8 cellular contexts compared by ENCODE assay signal in genomic region chrX:106898462-106898861, GRCh38. TPM values are rescaled to one million over a fixed set of nuclear protein-coding genes. Genes with fewer than 3 reads are reported as not detected.
DNase-seq lines count a peak whose midpoint lies in the region; ATAC-seq, FAIRE-seq and TF ChIP-seq lines count a peak whose summit lies in the region.

No MANE protein-coding gene starts in this region.

- H3K9me3 ChIP-seq in astrocyte (ENCODE audit: insufficient read depth, low read depth, low read length): no peaks in the 10 kb centered on the region
- H3K9me3 ChIP-seq in HepG2 (ENCODE audit: low read length): no peaks in the 10 kb centered on the region
- no peaks in the 10 kb centered on the region for H3K9me3 ChIP-seq in stomach

- ATAC-seq in HG02610 (IDR thresholded peaks at IDR 0.05; ENCODE audit: unreplicated experiment): peak; percentile 60
- ATAC-seq in HepG2: peak; percentile 63

- H2AFZ ChIP-seq in astrocyte (ENCODE audit: low read depth, low read length) (no peak overlapping the region), HepG2 (ENCODE audit: low read length) (no peak overlapping the region)

- peak; percentile 26 for TF ChIP-seq CTCF in GM10248 (IDR thresholded peaks at IDR 0.05; ENCODE audit: control extremely low read depth, extremely low read depth, low read depth, missing control alignments)
- TF ChIP-seq CTCF in astrocyte (IDR thresholded peaks at IDR 0.05; ENCODE audit: insufficient read depth, low read depth, low read length): peak; percentile 28
- peak; percentile 73 for TF ChIP-seq CTCF in HepG2 (CRISPR knock-in tag; IDR thresholded peaks at IDR 0.05)
- peak in 3 of 7 experiments; percentile 11 to 45 (median 23) for TF ChIP-seq CTCF in stomach (IDR thresholded peaks at IDR 0.05)

- TF ChIP-seq RAD21 in HepG2 (CRISPR knock-in tag; IDR thresholded peaks at IDR 0.05): peak; percentile 63; the same call in 1 of the 2 replicates

- H3K36me3 Mint-ChIP-seq in astrocyte (ENCODE audit: low read depth, unreplicated experiment): no peaks in the 10 kb centered on the region

- H3K27me3 ChIP-seq in astrocyte (ENCODE audit: insufficient read depth, low read length) (no peaks in the 10 kb centered on the region), HepG2 (ENCODE audit: control insufficient read depth in 1 of 2, insufficient read depth in 2 of 2, low read length in 2 of 2) (no peaks in the 10 kb centered on the region), stomach (peaks cover 0 to 20% (median 0%) of the 10 kb centered on the region in 3 donors)

- POLR2A ChIA-PET in GM10248 (lab: Yijun Ruan, JAX): no interaction called here
- POLR2A ChIA-PET in HepG2 (lab: Yijun Ruan, JAX): interaction anchor here (0.8 to 1.7 kb wide), 2 partner anchors 35 to 61 kb away, joined by 4 to 7 read pairs; no protein-coding TSS in a partner anchor

- peaks cover 3% of the 10 kb centered on the region for H3K27me3 Mint-ChIP-seq in astrocyte (ENCODE audit: low read depth, unreplicated experiment)

- peak; percentile 27 for DNase-seq in AG08396 (ENCODE audit: low spot score)
- DNase-seq in GM10248 (ENCODE audit: extremely low spot score): peak; percentile 43
- DNase-seq in NCI-H1694 (lab: John Stamatoyannopoulos, UW): peak; percentile 1
- DNase-seq in astrocyte (ENCODE audit: low read depth): peak; percentile 23
- peak; percentile 80 for DNase-seq in HepG2 (ENCODE audit: low spot score)
- no peak for DNase-seq in stomach
- DNase-seq in C1 segment of cervical spinal cord (lab: John Stamatoyannopoulos, UW): no peak

- no peaks in the 10 kb centered on the region for H3K9me3 Mint-ChIP-seq in astrocyte (ENCODE audit: unreplicated experiment)

- H3K4me2 ChIP-seq in astrocyte (ENCODE audit: low read length) (no peak overlapping the region), HepG2 (ENCODE audit: low read depth, low read length) (peak overlapping the region; percentile 32; the same call in 1 of the 2 replicates)

- peak; percentile 93 for FAIRE-seq in astrocyte (lab: Jason Lieb, UNC)
- FAIRE-seq in HepG2 (lab: Jason Lieb, UNC): peak; percentile 96

- no peak for TF ChIP-seq POLR2A in HepG2 (IDR thresholded peaks at IDR 0.05; ENCODE audit: insufficient read depth in 1 of 2, low read depth in 2 of 2, low read length in 2 of 2)
- TF ChIP-seq POLR2A in stomach (IDR thresholded peaks at IDR 0.05): no peak

- H4K20me1 ChIP-seq in astrocyte (ENCODE audit: insufficient read depth, low read length) (no peaks in the 10 kb centered on the region), HepG2 (ENCODE audit: insufficient read depth, low read length) (no peaks in the 10 kb centered on the region)

- CTCF ChIA-PET in GM10248 (lab: Yijun Ruan, JAX): interaction anchor here (0.9 to 1.4 kb wide), 8 partner anchors 10 to 879 kb away, joined by 3 to 5 read pairs (median 3); partner anchors contain the start of gene NCBP2L
- CTCF ChIA-PET in HepG2 (lab: Yijun Ruan, JAX; ENCODE audit: low intra/inter-chr PET ratio, low total read pairs): interaction anchor here (0.7 to 2.4 kb wide), 4 partner anchors 34 to 61 kb away, joined by 3 to 15 read pairs (median 6); no protein-coding TSS in a partner anchor

- H3K27ac Mint-ChIP-seq in astrocyte (ENCODE audit: unreplicated experiment): no peak overlapping the region

- H3K79me2 ChIP-seq in astrocyte (ENCODE audit: insufficient read depth, low read length) (no peaks in the 10 kb centered on the region), HepG2 (ENCODE audit: insufficient read depth, low read length) (no peaks in the 10 kb centered on the region)

- intact Hi-C loops in HepG2 (cut with micrococcal nuclease; ENCODE audit: unreplicated experiment) (loop anchor here (1.0 kb wide), 2 partner anchors 35 to 62 kb away; no protein-coding TSS in a partner anchor), stomach (cut with DNase I; ENCODE audit: low total_unique reads) (no loop called here)

- H3K4me3 Mint-ChIP-seq in astrocyte (ENCODE audit: unreplicated experiment): no peak overlapping the region

- H3K4me1 Mint-ChIP-seq in astrocyte (ENCODE audit: low read depth, unreplicated experiment): peaks cover 10% of the 10 kb centered on the region

- BruUV-seq in HepG2 (replicated peaks; lab: Mats Ljungman, UMichigan): no TSS peak

- in situ Hi-C loops in HepG2 (cut with HindIII; ENCODE audit: extremely low pct_ligation_motif_present, low pct_unique_long_range_greater_than_20kb): no loop called here

- H3K9ac ChIP-seq in astrocyte (ENCODE audit: low read length) (no peak overlapping the region), HepG2 (ENCODE audit: insufficient read depth, low read depth, low read length) (no peak overlapping the region)

- 8% methylated on average over 1 of the region's 1 CpG for WGBS in HepG2 (ENCODE audit: low lambda C conversion rate)
- WGBS in stomach, 5 donors: 3 to 47% (median 16%) methylated on average over 1 of the region's 1 CpG

- H3K36me3 ChIP-seq in astrocyte (ENCODE audit: insufficient read depth, low read length) (no peaks in the 10 kb centered on the region), HepG2 (replicated peaks in 1 of 2; ENCODE audit: control insufficient read depth in 1 of 2, insufficient read depth in 2 of 2, low read length in 2 of 2) (no peaks in the 10 kb centered on the region), stomach (no peaks in the 10 kb centered on the region)

- no peak overlapping the region for H3K4me3 ChIP-seq in astrocyte (ENCODE audit: insufficient read depth, low read depth, low read length)
- H3K4me3 ChIP-seq in HepG2 (replicated peaks in 1 of 3; ENCODE audit: insufficient read depth in 1 of 3, low read depth in 2 of 3, low read length in 3 of 3): no peak overlapping the region
- no peak overlapping the region for H3K4me3 ChIP-seq in stomach

- peaks cover 5% of the 10 kb centered on the region for H3K4me1 ChIP-seq in astrocyte (ENCODE audit: insufficient read depth, low read length)
- H3K4me1 ChIP-seq in HepG2 (ENCODE audit: insufficient read depth, low read length): peaks cover 70% of the 10 kb centered on the region
- peaks cover 0 to 11% (median 4%) of the 10 kb centered on the region in 4 donors for H3K4me1 ChIP-seq in stomach

- TF ChIP-seq EP300 in HepG2 (IDR thresholded peaks at IDR 0.05; ENCODE audit: low read depth in 2 of 2, low read length in 2 of 2): no peak
- no peak for TF ChIP-seq EP300 in HepG2 (CRISPR knock-in tag; IDR thresholded peaks at IDR 0.05; ENCODE audit: borderline replicate concordance)
- TF ChIP-seq EP300 in stomach (IDR thresholded peaks at IDR 0.05): no peak

- H3K27ac ChIP-seq in astrocyte (ENCODE audit: low read depth, low read length): no peak overlapping the region
- H3K27ac ChIP-seq in HepG2 (ENCODE audit: extremely low read length, insufficient read depth, low read length): no peak overlapping the region
- no peak overlapping the region for H3K27ac ChIP-seq in stomach

RNA-seq across cellular contexts. Expression of gene RIPPLY1, which starts 4.7 kb away (rescaled TPM):
- total RNA-seq in astrocyte: not detected in 2 replicates
- 0.49 and 0.86 TPM in 2 replicates for total RNA-seq in HepG2 (2016; rRNA removed; fragmentation: Illumina TruSeq; extraction: Trizol)
- 0.26 TPM in 1 of 2 replicates, not detected in the other for total RNA-seq in HepG2 (2016; cell fraction: cytosol; rRNA removed; fragmentation: Illumina TruSeq; extraction: Trizol; ENCODE audit: low read depth)
- total RNA-seq in HepG2 (2016; cell fraction: insoluble cytoplasmic fraction; rRNA removed; fragmentation: Illumina TruSeq; extraction: Trizol): 0.39 and 0.43 TPM in 2 replicates
- 0.40 and 0.72 TPM in 2 replicates for total RNA-seq in HepG2 (2016; cell fraction: membrane; rRNA removed; fragmentation: Illumina TruSeq; extraction: Trizol)
- 0.87 TPM in 1 of 2 replicates, not detected in the other for total RNA-seq in HepG2 (2016; cell fraction: nucleus; rRNA removed; fragmentation: Illumina TruSeq; extraction: Trizol)
- polyA plus RNA-seq in HepG2 (2011; rRNA removed): 0.33 and 0.41 TPM in 2 replicates
- polyA plus RNA-seq in HepG2 (2011; cell fraction: cytosol; rRNA removed): 0.21 and 0.54 TPM in 2 replicates
- polyA plus RNA-seq in HepG2 (2011; cell fraction: nucleus; rRNA removed): 0.19 TPM in 1 of 2 replicates, not detected in the other
- polyA plus RNA-seq in HepG2 (2012): 0.25 and 0.40 TPM in 2 replicates
- 0.27 and 0.34 TPM in 2 replicates for polyA plus RNA-seq in HepG2 (2016; cell fraction: cytosol; fragmentation: Illumina TruSeq; extraction: Trizol; ENCODE audit: low read depth)
- 0.35 and 0.63 TPM in 2 replicates for polyA plus RNA-seq in HepG2 (2016; cell fraction: insoluble cytoplasmic fraction; fragmentation: Illumina TruSeq; extraction: Trizol; ENCODE audit: low read depth)
- polyA plus RNA-seq in HepG2 (2016; cell fraction: membrane; fragmentation: Illumina TruSeq; extraction: Trizol; ENCODE audit: low read depth): 0.42 and 0.45 TPM in 2 replicates
- polyA plus RNA-seq in HepG2 (2016; cell fraction: nucleus; fragmentation: Illumina TruSeq; extraction: Trizol; ENCODE audit: insufficient read depth, low read depth): 0.49 TPM in 1 of 2 replicates, not detected in the other
- polyA minus RNA-seq in HepG2 (2011; rRNA and poly(A)+ RNA removed; ENCODE audit: low replicate concordance): 0.28 TPM in 1 of 2 replicates, not detected in the other
- not detected in 2 replicates for polyA minus RNA-seq in HepG2 (2011; cell fraction: cytosol; rRNA and poly(A)+ RNA removed)
- polyA minus RNA-seq in HepG2 (2011; cell fraction: nucleus; rRNA and poly(A)+ RNA removed): 0.64 TPM in 1 of 2 replicates, not detected in the other
- total RNA-seq in stomach: not detected
- not detected for polyA plus RNA-seq in stomach

RNA-seq across cellular contexts. Expression of gene CLDN2, which starts 21.7 kb away (rescaled TPM):
- 0.77 and 2.0 TPM in 2 replicates for total RNA-seq in astrocyte
- total RNA-seq in HepG2 (2016; rRNA removed; fragmentation: Illumina TruSeq; extraction: Trizol): 1.1 and 1.5 TPM in 2 replicates
- 0.20 and 0.26 TPM in 2 replicates for total RNA-seq in HepG2 (2016; cell fraction: cytosol; rRNA removed; fragmentation: Illumina TruSeq; extraction: Trizol; ENCODE audit: low read depth)
- 0.61 and 1.3 TPM in 2 replicates for total RNA-seq in HepG2 (2016; cell fraction: insoluble cytoplasmic fraction; rRNA removed; fragmentation: Illumina TruSeq; extraction: Trizol)
- 0.59 and 0.72 TPM in 2 replicates for total RNA-seq in HepG2 (2016; cell fraction: membrane; rRNA removed; fragmentation: Illumina TruSeq; extraction: Trizol)
- total RNA-seq in HepG2 (2016; cell fraction: nucleus; rRNA removed; fragmentation: Illumina TruSeq; extraction: Trizol): 1.3 and 1.6 TPM in 2 replicates
- 1.0 and 1.3 TPM in 2 replicates for polyA plus RNA-seq in HepG2 (2011; rRNA removed)
- polyA plus RNA-seq in HepG2 (2011; cell fraction: cytosol; rRNA removed): 0.83 and 1.1 TPM in 2 replicates
- polyA plus RNA-seq in HepG2 (2011; cell fraction: nucleus; rRNA removed): 0.55 and 0.59 TPM in 2 replicates
- polyA plus RNA-seq in HepG2 (2012): 0.47 and 0.85 TPM in 2 replicates
- 0.24 and 0.27 TPM in 2 replicates for polyA plus RNA-seq in HepG2 (2016; cell fraction: cytosol; fragmentation: Illumina TruSeq; extraction: Trizol; ENCODE audit: low read depth)
- 1.2 and 1.5 TPM in 2 replicates for polyA plus RNA-seq in HepG2 (2016; cell fraction: insoluble cytoplasmic fraction; fragmentation: Illumina TruSeq; extraction: Trizol; ENCODE audit: low read depth)
- polyA plus RNA-seq in HepG2 (2016; cell fraction: membrane; fragmentation: Illumina TruSeq; extraction: Trizol; ENCODE audit: low read depth): 0.60 and 0.61 TPM in 2 replicates
- 2.0 and 2.2 TPM in 2 replicates for polyA plus RNA-seq in HepG2 (2016; cell fraction: nucleus; fragmentation: Illumina TruSeq; extraction: Trizol; ENCODE audit: insufficient read depth, low read depth)
- polyA minus RNA-seq in HepG2 (2011; rRNA and poly(A)+ RNA removed; ENCODE audit: low replicate concordance): 1.3 TPM in 1 of 2 replicates, not detected in the other
- polyA minus RNA-seq in HepG2 (2011; cell fraction: cytosol; rRNA and poly(A)+ RNA removed): 0.18 and 0.30 TPM in 2 replicates
- polyA minus RNA-seq in HepG2 (2011; cell fraction: nucleus; rRNA and poly(A)+ RNA removed): 0.26 and 0.50 TPM in 2 replicates
- total RNA-seq in stomach: 1 to 10 TPM in 1 of 5 donors, not detected in 4; 2.4 TPM
- polyA plus RNA-seq in stomach: 1 to 10 TPM in 2 of 3 donors, under 1 TPM in 1; 0.31 to 3.5 (median 2.5) TPM

Comparison
In these comparisons a context has a peak if more than half of its experiments do, and no peak if none do; other contexts are left out.
1. DNase-seq: peak in AG08396 (single experiment), GM10248 (single experiment), NCI-H1694 (single experiment), astrocyte (single experiment) and HepG2 (single experiment); none in stomach (single experiment) and C1 segment of cervical spinal cord (0 of 14).